8 cellular contexts compared by ENCODE assay signal in genomic region chr1:114510235-114511047, GRCh38. TPM values are rescaled to one million over a fixed set of nuclear protein-coding genes. Genes with fewer than 3 reads are reported as not detected.
DNase-seq lines count a peak whose midpoint lies in the region; ATAC-seq and TF ChIP-seq lines count a peak whose summit lies in the region.

No MANE protein-coding gene starts in this region.

- peak; percentile 85 for DNase-seq in AG08396 (ENCODE audit: low spot score)
- DNase-seq in NT2/D1 (ENCODE audit: low read depth, low spot score): no peak
- peak; percentile 11 for DNase-seq in activated T-helper 1 cell treated with Interleukin-2 at 50 U/mL for 16 hours (ENCODE audit: low read depth)

- H3K4me3 ChIP-seq in NT2/D1 (ENCODE audit: insufficient read length, low read depth) (peak overlapping the region; percentile 97), gastroesophageal sphincter (peak overlapping the region; percentile 85 to 97), neutrophil (ENCODE audit: low read depth in 1 of 2, low read length in 1 of 2) (peak overlapping the region; percentile 83 to 88), urinary bladder (ENCODE audit: low read depth, low read length) (peak overlapping the region; percentile 95)

- peaks cover 3% of the 10 kb centered on the region for H3K27me3 ChIP-seq in NT2/D1 (ENCODE audit: insufficient read depth, insufficient read length)
- no peaks in the 10 kb centered on the region for H3K27me3 ChIP-seq in gastroesophageal sphincter
- no peaks in the 10 kb centered on the region for H3K27me3 ChIP-seq in neutrophil

- ATAC-seq in GM18873 (IDR thresholded peaks at IDR 0.05; ENCODE audit: low FRiP score, unreplicated experiment): peak; percentile 26
- ATAC-seq in HG03097 (IDR thresholded peaks at IDR 0.05; ENCODE audit: low FRiP score, unreplicated experiment): peak; percentile 41
- ATAC-seq in gastroesophageal sphincter: peak; percentile 82

- H3K9me3 ChIP-seq in NT2/D1 (ENCODE audit: insufficient read depth, low read length) (no peaks in the 10 kb centered on the region), gastroesophageal sphincter (no peaks in the 10 kb centered on the region), neutrophil (no peaks in the 10 kb centered on the region)

- WGBS in gastroesophageal sphincter (ENCODE audit: low coverage in 1 of 2), 2 donors: 0% methylated on average over 7 to 12 of the region's 75 CpGs
- under 1% methylated on average over 75 of the region's 75 CpGs for WGBS in urinary bladder

- peak overlapping the region; percentile 95 for H3K9ac ChIP-seq in NT2/D1 (ENCODE audit: insufficient read length, low read depth)

- TF ChIP-seq EP300 in gastroesophageal sphincter (IDR thresholded peaks at IDR 0.05): no peak

- H3K36me3 ChIP-seq in NT2/D1 (ENCODE audit: insufficient read depth, insufficient read length, low read length): peaks cover 24% of the 10 kb centered on the region
- peaks cover 0 to 5% of the 10 kb centered on the region in 2 donors for H3K36me3 ChIP-seq in gastroesophageal sphincter
- peaks cover 10% of the 10 kb centered on the region for H3K36me3 ChIP-seq in neutrophil
- no peaks in the 10 kb centered on the region for H3K36me3 ChIP-seq in urinary bladder (ENCODE audit: insufficient read depth)

- no peak for TF ChIP-seq POLR2A in gastroesophageal sphincter (IDR thresholded peaks at IDR 0.05)

- TF ChIP-seq CTCF in gastroesophageal sphincter (IDR thresholded peaks at IDR 0.05) (no peak), neutrophil (IDR thresholded peaks at IDR 0.05) (no peak)

- H3K4me1 ChIP-seq in NT2/D1 (ENCODE audit: insufficient read depth, insufficient read length) (no peaks in the 10 kb centered on the region), gastroesophageal sphincter (peaks cover 5 to 51% (median 29%) of the 10 kb centered on the region in 3 donors), neutrophil (ENCODE audit: control insufficient read depth in 1 of 2, insufficient read depth in 1 of 2, low read depth in 1 of 2, low read length in 1 of 2) (peaks cover 44 to 45% of the 10 kb centered on the region in 2 experiments), urinary bladder (ENCODE audit: insufficient read depth) (peaks cover 2% of the 10 kb centered on the region)

- peak overlapping the region; percentile 59 to 97 (median 94) for H3K27ac ChIP-seq in gastroesophageal sphincter
- peak overlapping the region; percentile 97 for H3K27ac ChIP-seq in neutrophil
- peak overlapping the region; percentile 92 for H3K27ac ChIP-seq in urinary bladder (ENCODE audit: low read depth)

RNA-seq across cellular contexts. Expression of gene TRIM33, which starts 0.6 kb away (rescaled TPM):
- total RNA-seq in gastroesophageal sphincter (10 to 100 TPM; 26.7 to 49.0 (median 34.5) TPM), urinary bladder (87.7 TPM)
- polyA plus RNA-seq in urinary bladder: 11.8 TPM

Comparison
In these comparisons a context has a peak if more than half of its experiments do, and no peak if none do; other contexts are left out.
1. ATAC-seq: peak in every context shown above with its lines; median percentile 82 in gastroesophageal sphincter; 41 in HG03097; 26 in GM18873.